Comparison of ENCODE assay signal across 12 cellular contexts in genomic region chr1:185603158-185603557, GRCh38.
DNase-seq lines count a peak whose midpoint lies in the region; ATAC-seq and TF ChIP-seq lines count a peak whose summit lies in the region.
"Had no signal": no experiment of that assay in that cellular context is flagged by ENCODE, and none has a peak within 500 bp of the region (broad histone marks: within the 10 kb centered on the region; RNA-seq: fewer than 3 reads in every experiment).

No MANE protein-coding gene starts in this region.

- H3K36me3 Mint-ChIP-seq in activated B cell treated with CpG ODN at 0.5 μM for 24 hours (ENCODE audit: low read depth) (no peaks in the 10 kb centered on the region), type B pancreatic cell (no peaks in the 10 kb centered on the region)
- H3K36me3 Mint-ChIP-seq in activated CD8-positive, alpha-beta T cell treated with anti-CD3 and anti-CD28 coated beads, Interleukin-2, amount 10 ng/mL, durations not matched to agents 7 days and 5 days (ENCODE audit: low read depth): no peaks in the 10 kb centered on the region

- intact Hi-C loops in activated B cell treated with CpG ODN at 0.5 μM for 24 hours (cut with micrococcal nuclease): loop anchor here (1.0 to 2.0 kb wide), 8 partner anchors 34 to 446 kb away; partner anchors contain the start of genes IVNS1ABP and SWT1
- intact Hi-C loops in upper lobe of right lung (cut with DNase I): no loop called here

- CTCF ChIA-PET in activated B cell treated with CpG ODN at 0.5 μM for 24 hours (lab: Charles Lee): interaction anchor here (1.2 to 1.8 kb wide), 2 partner anchors 67 to 197 kb away, joined by 4 to 7 read pairs; no protein-coding TSS in a partner anchor
- CTCF ChIA-PET in activated CD8-positive, alpha-beta T cell treated with anti-CD3 and anti-CD28 coated beads, Interleukin-2, amount 10 ng/mL, durations not matched to agents 7 days and 5 days (lab: Charles Lee): interaction anchor here (1.1 to 1.6 kb wide), 5 partner anchors 21 to 68 kb away, joined by 3 to 6 read pairs (median 4); no protein-coding TSS in a partner anchor

- H3K27ac Mint-ChIP-seq in activated B cell treated with CpG ODN at 0.5 μM for 24 hours (no peak overlapping the region), type B pancreatic cell (no peak overlapping the region)
- no peak overlapping the region for H3K27ac Mint-ChIP-seq in activated CD8-positive, alpha-beta T cell treated with anti-CD3 and anti-CD28 coated beads, Interleukin-2, amount 10 ng/mL, durations not matched to agents 7 days and 5 days

- H2AFZ ChIP-seq in osteoblast (ENCODE audit: low read length): no peak overlapping the region

- H3K4me1 Mint-ChIP-seq in activated B cell treated with CpG ODN at 0.5 μM for 24 hours (peaks cover 42% of the 10 kb centered on the region), type B pancreatic cell (ENCODE audit: unreplicated experiment) (no peaks in the 10 kb centered on the region)
- H3K4me1 Mint-ChIP-seq in activated CD8-positive, alpha-beta T cell treated with anti-CD3 and anti-CD28 coated beads, Interleukin-2, amount 10 ng/mL, durations not matched to agents 7 days and 5 days (ENCODE audit: low read depth): no peaks in the 10 kb centered on the region

- H4K20me1 ChIP-seq in osteoblast (ENCODE audit: insufficient read depth, low read length): no peaks in the 10 kb centered on the region

- no peaks in the 10 kb centered on the region for H3K4me1 ChIP-seq in osteoblast (ENCODE audit: insufficient read depth, low read length)
- H3K4me1 ChIP-seq in upper lobe of right lung: no peaks in the 10 kb centered on the region
- H3K4me1 ChIP-seq: left ventricle myocardium inferior, pancreas had no signal

- H3K9me3 Mint-ChIP-seq in activated B cell treated with CpG ODN at 0.5 μM for 24 hours: no peaks in the 10 kb centered on the region
- H3K9me3 Mint-ChIP-seq in activated CD8-positive, alpha-beta T cell treated with anti-CD3 and anti-CD28 coated beads, Interleukin-2, amount 10 ng/mL, durations not matched to agents 7 days and 5 days (ENCODE audit: insufficient read depth): peaks cover 3% of the 10 kb centered on the region
- H3K9me3 Mint-ChIP-seq in type B pancreatic cell: no peaks in the 10 kb centered on the region

- H3K9me3 ChIP-seq in osteoblast (ENCODE audit: low read depth, low read length) (no peaks in the 10 kb centered on the region), upper lobe of right lung (no peaks in the 10 kb centered on the region)
- H3K9me3 ChIP-seq: pancreas had no signal

- no peak overlapping the region for H3K4me2 ChIP-seq in osteoblast (ENCODE audit: insufficient read depth, low read length)
- H3K4me2 ChIP-seq: KMS-11 had no signal

- no peaks in the 10 kb centered on the region for H3K79me2 ChIP-seq in osteoblast (ENCODE audit: insufficient read depth, low read length)

- POLR2A ChIA-PET in activated B cell treated with CpG ODN at 0.5 μM for 24 hours (lab: Charles Lee): interaction anchor here (0.6 to 3.2 kb wide), 9 partner anchors 30 to 290 kb away, joined by 3 to 41 read pairs (median 3); partner anchors contain the start of gene IVNS1ABP
- POLR2A ChIA-PET in activated CD8-positive, alpha-beta T cell treated with anti-CD3 and anti-CD28 coated beads, Interleukin-2, amount 10 ng/mL, durations not matched to agents 7 days and 5 days (lab: Charles Lee): no interaction called here

- H3K27me3 ChIP-seq in osteoblast (ENCODE audit: insufficient read depth, low read length): no peaks in the 10 kb centered on the region
- H3K27me3 ChIP-seq in upper lobe of right lung: no peaks in the 10 kb centered on the region
- H3K27me3 ChIP-seq: pancreas had no signal

- H3K4me3 Mint-ChIP-seq in activated B cell treated with CpG ODN at 0.5 μM for 24 hours (no peak overlapping the region), type B pancreatic cell (no peak overlapping the region)
- H3K4me3 Mint-ChIP-seq in activated CD8-positive, alpha-beta T cell treated with anti-CD3 and anti-CD28 coated beads, Interleukin-2, amount 10 ng/mL, durations not matched to agents 7 days and 5 days: no peak overlapping the region

- ATAC-seq in GM18858 (IDR thresholded peaks at IDR 0.05; ENCODE audit: unreplicated experiment) (peak; percentile 72), GM21526 (IDR thresholded peaks at IDR 0.05; ENCODE audit: low FRiP score, unreplicated experiment) (peak; percentile 56), HG03135 (IDR thresholded peaks at IDR 0.05; ENCODE audit: unreplicated experiment) (peak; percentile 55), activated B cell treated with CpG ODN at 0.5 μM for 24 hours (ENCODE audit: low read depth) (peak; percentile 92), upper lobe of right lung (no peak)
- no peak for ATAC-seq in activated CD8-positive, alpha-beta T cell treated with anti-CD3 and anti-CD28 coated beads, Interleukin-2, amount 10 ng/mL, durations not matched to agents 7 days and 5 days
- ATAC-seq: pancreas had no signal

- TF ChIP-seq CTCF in activated B cell treated with CpG ODN at 0.5 μM for 24 hours (IDR thresholded peaks at IDR 0.05): no peak
- TF ChIP-seq CTCF in osteoblast (IDR thresholded peaks at IDR 0.05; ENCODE audit: extremely low read depth, low read depth, low read length): no peak
- TF ChIP-seq CTCF in upper lobe of right lung (IDR thresholded peaks at IDR 0.05): no peak
- TF ChIP-seq CTCF in type B pancreatic cell (conservative IDR thresholded peaks at IDR 0.05): no peak

- H3K4me3 ChIP-seq in osteoblast (ENCODE audit: insufficient read depth, low read length): no peak overlapping the region
- no peak overlapping the region for H3K4me3 ChIP-seq in upper lobe of right lung
- H3K4me3 ChIP-seq: left ventricle myocardium inferior, pancreas had no signal

- DNase-seq in activated B cell treated with CpG ODN at 0.5 μM for 24 hours: peak; percentile 26
- no peak for DNase-seq in osteoblast (ENCODE audit: insufficient read length, low spot score, missing footprints)
- DNase-seq in activated CD8-positive, alpha-beta T cell treated with anti-CD3 and anti-CD28 coated beads, Interleukin-2, amount 10 ng/mL, durations not matched to agents 7 days and 5 days: no peak
- DNase-seq in upper lobe of right lung: no peak
- no peak for DNase-seq in type B pancreatic cell (ENCODE audit: extremely low spot score, unreplicated experiment)
- DNase-seq: cerebellar nuclear complex, left ventricle myocardium inferior, pancreas had no signal

- H3K27me3 Mint-ChIP-seq in activated B cell treated with CpG ODN at 0.5 μM for 24 hours: no peaks in the 10 kb centered on the region
- no peaks in the 10 kb centered on the region for H3K27me3 Mint-ChIP-seq in activated CD8-positive, alpha-beta T cell treated with anti-CD3 and anti-CD28 coated beads, Interleukin-2, amount 10 ng/mL, durations not matched to agents 7 days and 5 days (ENCODE audit: low read depth)
- H3K27me3 Mint-ChIP-seq in type B pancreatic cell: no peaks in the 10 kb centered on the region

- H3K27ac ChIP-seq in osteoblast (ENCODE audit: low read depth, low read length) (no peak overlapping the region), upper lobe of right lung (no peak overlapping the region)
- H3K27ac ChIP-seq: KMS-11, left ventricle myocardium inferior, pancreas had no signal

- H3K36me3 ChIP-seq in osteoblast (ENCODE audit: insufficient read depth, low read length) (no peaks in the 10 kb centered on the region), upper lobe of right lung (no peaks in the 10 kb centered on the region)
- H3K36me3 ChIP-seq: left ventricle myocardium inferior, pancreas had no signal

Comparison
In these comparisons a context has a peak if more than half of its experiments do, and no peak if none do; other contexts are left out.
1. ATAC-seq: peak in GM18858 (single experiment), GM21526 (single experiment), HG03135 (single experiment) and activated B cell treated with CpG ODN at 0.5 μM for 24 hours (single experiment); none in activated CD8-positive, alpha-beta T cell treated with anti-CD3 and anti-CD28 coated beads, Interleukin-2, amount 10 ng/mL, durations not matched to agents 7 days and 5 days (single experiment) and upper lobe of right lung (single experiment).